In genomic region chr17:8138366-8138671, GRCh38 we compare ENCODE assay signal across 10 cellular contexts. TPM values are rescaled to one million over a fixed set of nuclear protein-coding genes. Genes with fewer than 3 reads are reported as not detected.
DNase-seq lines count a peak whose midpoint lies in the region; ATAC-seq, FAIRE-seq and TF ChIP-seq lines count a peak whose summit lies in the region.
"Had no signal": no experiment of that assay in that cellular context is flagged by ENCODE, and none has a peak within 500 bp of the region (broad histone marks: within the 10 kb centered on the region; RNA-seq: fewer than 3 reads in every experiment).

No MANE protein-coding gene starts in this region.

- H2AFZ ChIP-seq in endothelial cell of umbilical vein (ENCODE audit: low read depth, low read length): peak overlapping the region; percentile 83

- H3K27me3 Mint-ChIP-seq in CD8-positive, alpha-beta T cell (ENCODE audit: low read depth): no peaks in the 10 kb centered on the region

- intact Hi-C loops in CD8-positive, alpha-beta T cell (cut with DNase I, micrococcal nuclease): loop anchor here (1.0 to 5.0 kb wide), 9 partner anchors 13 to 162 kb away; partner anchors contain the start of genes CTC1 (in 1 of the 2) and PFAS (in 1 of the 2)
- intact Hi-C loops in endothelial cell of umbilical vein (cut with micrococcal nuclease): loop anchor here (1.0 kb wide), 5 partner anchors 12 to 162 kb away; no protein-coding TSS in a partner anchor
- intact Hi-C loops in ovary (cut with DNase I): loop anchor here in 2 of 4 donors (2.0 to 5.0 kb wide), 3 partner anchors 22 to 154 kb away; no protein-coding TSS in a partner anchor
- intact Hi-C loops in head of caudate nucleus (cut with DNase I): no loop called here

- peaks cover 29% of the 10 kb centered on the region for H3K36me3 Mint-ChIP-seq in CD8-positive, alpha-beta T cell
- H3K36me3 Mint-ChIP-seq: activated naive CD8-positive, alpha-beta T cell treated with anti-CD3 and anti-CD28 coated beads for 36 hours had no signal

- no peak overlapping the region for H3K27ac Mint-ChIP-seq in CD8-positive, alpha-beta T cell
- H3K27ac Mint-ChIP-seq: activated naive CD8-positive, alpha-beta T cell treated with anti-CD3 and anti-CD28 coated beads for 36 hours; progenitor cell of endocrine pancreas had no signal

- no peaks in the 10 kb centered on the region for H3K9me3 ChIP-seq in CD8-positive, alpha-beta T cell (ENCODE audit: low read length)
- H3K9me3 ChIP-seq in endothelial cell of umbilical vein (replicated peaks; ENCODE audit: control insufficient read depth, insufficient read depth, low read length): no peaks in the 10 kb centered on the region
- no peaks in the 10 kb centered on the region for H3K9me3 ChIP-seq in ovary

- CTCF ChIA-PET in CD8-positive, alpha-beta T cell (lab: Charles Lee): interaction anchor here (0.8 to 10.0 kb wide), 24 partner anchors 9 to 166 kb away, joined by 3 to 98 read pairs (median 6); partner anchors contain the start of genes ALOXE3, BORCS6, CTC1 and HES7
- CTCF ChIA-PET in endothelial cell of umbilical vein (lab: Charles Lee): interaction anchor here (0.7 to 5.6 kb wide), 12 partner anchors 15 to 163 kb away, joined by 3 to 72 read pairs (median 4); partner anchors contain the start of gene HES7

- DNase-seq in CD8-positive, alpha-beta T cell: no peak
- DNase-seq in Jurkat, Clone E6-1 (ENCODE audit: low read depth, low spot score): no peak
- no peak for DNase-seq in endothelial cell of umbilical vein (ENCODE audit: low read depth, low spot score)
- DNase-seq in ovary: no peak
- no peak for DNase-seq in activated naive CD4-positive, alpha-beta T cell (lab: John Stamatoyannopoulos, UW)
- no peak for DNase-seq in RCC 7860 (ENCODE audit: low spot score)
- no peak for DNase-seq in NCI-H69 (lab: John Stamatoyannopoulos, UW)
- no peak for DNase-seq in head of caudate nucleus

- BruUV-seq in endothelial cell of umbilical vein (replicated peaks; lab: Mats Ljungman, UMichigan): no TSS peak

- no peaks in the 10 kb centered on the region for H3K9me1 ChIP-seq in endothelial cell of umbilical vein (replicated peaks; ENCODE audit: control insufficient read depth, extremely low read depth, insufficient read depth, low read length)

- ATAC-seq in CD8-positive, alpha-beta T cell: peak; percentile 0

- no peaks in the 10 kb centered on the region for H4K20me1 ChIP-seq in endothelial cell of umbilical vein (replicated peaks; ENCODE audit: control insufficient read depth, extremely low read depth, insufficient read depth, low read length)

- dilution Hi-C loops in endothelial cell of umbilical vein (cut with MboI; ENCODE audit: extremely low pct_ligation_motif_present, low sequenced_read_pairs): no loop called here

- H3K4me2 ChIP-seq in endothelial cell of umbilical vein (ENCODE audit: insufficient read depth, low read length): peak overlapping the region; percentile 92

- H3K27ac ChIP-seq in CD8-positive, alpha-beta T cell (ENCODE audit: low read depth, low read length): peak overlapping the region; percentile 89
- H3K27ac ChIP-seq in endothelial cell of umbilical vein (ENCODE audit: insufficient read depth, low read depth, low read length) (no peak overlapping the region), ovary (peak overlapping the region; percentile 42 to 84)

- H3K4me3 ChIP-seq in CD8-positive, alpha-beta T cell (ENCODE audit: low read depth, low read length): peak overlapping the region; percentile 70
- H3K4me3 ChIP-seq in Jurkat, Clone E6-1 (ENCODE audit: low read length): peak overlapping the region; percentile 47
- H3K4me3 ChIP-seq in endothelial cell of umbilical vein (replicated peaks in 1 of 3; ENCODE audit: insufficient read depth in 1 of 3, low read depth in 1 of 3, low read length in 3 of 3) (peak overlapping the region in 2 of 3 experiments; percentile 17 to 42), ovary (peak overlapping the region; percentile 0)

- H3K9me3 Mint-ChIP-seq in CD8-positive, alpha-beta T cell: no peaks in the 10 kb centered on the region
- H3K9me3 Mint-ChIP-seq: activated naive CD8-positive, alpha-beta T cell treated with anti-CD3 and anti-CD28 coated beads for 36 hours had no signal

- no peak overlapping the region for H3K4me3 Mint-ChIP-seq in CD8-positive, alpha-beta T cell
- H3K4me3 Mint-ChIP-seq: activated naive CD8-positive, alpha-beta T cell treated with anti-CD3 and anti-CD28 coated beads for 36 hours had no signal

- no peak for TF ChIP-seq CTCF in CD8-positive, alpha-beta T cell (IDR thresholded peaks at IDR 0.05)
- TF ChIP-seq CTCF in endothelial cell of umbilical vein (IDR thresholded peaks at IDR 0.05; ENCODE audit: extremely low read depth in 1 of 2, insufficient read depth in 1 of 2, low read depth in 1 of 2, low read length in 2 of 2) (no peak), ovary (IDR thresholded peaks at IDR 0.05) (no peak)

- FAIRE-seq in endothelial cell of umbilical vein (lab: Jason Lieb, UNC) (no peak), RCC 7860 (lab: Jason Lieb, UNC) (no peak)

- 1 to 2% (median 1%) methylated on average over 7 of the region's 7 CpGs for WGBS in ovary, 3 donors

- no peak for TF ChIP-seq POLR2A in endothelial cell of umbilical vein (IDR thresholded peaks at IDR 0.05; ENCODE audit: low read depth, low read length)
- TF ChIP-seq POLR2A in ovary (IDR thresholded peaks at IDR 0.05): no peak

- H3K36me3 ChIP-seq in CD8-positive, alpha-beta T cell (ENCODE audit: insufficient read depth, low read length): peaks cover 26% of the 10 kb centered on the region
- H3K36me3 ChIP-seq in endothelial cell of umbilical vein (ENCODE audit: control insufficient read depth in 2 of 2, extremely low read depth in 1 of 2, insufficient read depth in 2 of 2, low read length in 2 of 2) (peaks cover 0 to 21% of the 10 kb centered on the region in 2 experiments), ovary (no peaks in the 10 kb centered on the region)

- H3K27me3 ChIP-seq in CD8-positive, alpha-beta T cell (ENCODE audit: insufficient read depth, low read length): no peaks in the 10 kb centered on the region
- H3K27me3 ChIP-seq in endothelial cell of umbilical vein (ENCODE audit: control insufficient read depth in 2 of 2, insufficient read depth in 2 of 2, low read length in 2 of 2) (no peaks in the 10 kb centered on the region), ovary (no peaks in the 10 kb centered on the region)

- POLR2A ChIA-PET in CD8-positive, alpha-beta T cell (lab: Charles Lee): interaction anchor here (0.6 to 5.7 kb wide), 19 partner anchors 10 to 238 kb away, joined by 3 to 34 read pairs (median 8); partner anchors contain the start of genes ALOXE3, KRABD2, PER1 and SLC25A35
- POLR2A ChIA-PET in endothelial cell of umbilical vein (lab: Charles Lee): interaction anchor here (1.0 to 1.3 kb wide), 2 partner anchors 14 to 35 kb away, joined by 4 to 5 read pairs; partner anchors contain the start of gene PER1

- no peaks in the 10 kb centered on the region for H3K79me2 ChIP-seq in endothelial cell of umbilical vein (ENCODE audit: control insufficient read depth, insufficient read depth, low read length)

- TF ChIP-seq EP300 in ovary (IDR thresholded peaks at IDR 0.05): no peak

- H3K9ac ChIP-seq in endothelial cell of umbilical vein (replicated peaks; ENCODE audit: extremely low read depth, insufficient read depth, low read length): peak overlapping the region; percentile 40

- peaks cover 18% of the 10 kb centered on the region for H3K4me1 ChIP-seq in CD8-positive, alpha-beta T cell (ENCODE audit: insufficient read depth, low read length)
- H3K4me1 ChIP-seq in endothelial cell of umbilical vein (ENCODE audit: control insufficient read depth, extremely low read depth, insufficient read depth, low read length) (peaks cover 14% of the 10 kb centered on the region), ovary (ENCODE audit: insufficient read depth) (no peaks in the 10 kb centered on the region)

- H3K4me1 Mint-ChIP-seq in CD8-positive, alpha-beta T cell (ENCODE audit: low read depth): no peaks in the 10 kb centered on the region

RNA-seq across cellular contexts. Expression of gene PER1, which starts 13.9 kb away (rescaled TPM):
- 1,000 to 10,000 TPM; 1,922 to 1,926 TPM for total RNA-seq in CD8-positive, alpha-beta T cell
- 27.8 TPM for polyA plus RNA-seq in Jurkat, Clone E6-1 (2012; ENCODE audit: insufficient read depth, insufficient read length)
- total RNA-seq in endothelial cell of umbilical vein (32.1 and 36.5 TPM in 2 replicates), ovary (100 to 1,000 TPM in 6 of 7 donors, 10 to 100 TPM in 1; 74.9 to 394 (median 165) TPM)
- polyA plus RNA-seq in endothelial cell of umbilical vein (12.1 and 13.6 TPM in 2 replicates), ovary (100 to 1,000 TPM in 1 of 2 donors, 10 to 100 TPM in 1; 12.8 to 164 TPM)
- 4.5 and 8.9 TPM in 2 replicates for polyA plus RNA-seq in endothelial cell of umbilical vein (2011; cell fraction: cytosol; rRNA removed)
- polyA plus RNA-seq in endothelial cell of umbilical vein (2011; cell fraction: nucleus; rRNA removed): 62.6 and 82.7 TPM in 2 replicates
- polyA plus RNA-seq in endothelial cell of umbilical vein (2012): 11.4 and 13.3 TPM in 2 replicates
- 22.8 and 40.7 TPM in 2 replicates for polyA minus RNA-seq in endothelial cell of umbilical vein
- 12.3 TPM for polyA minus RNA-seq in endothelial cell of umbilical vein (2011; cell fraction: cytosol; rRNA and poly(A)+ RNA removed)
- polyA minus RNA-seq in endothelial cell of umbilical vein (2011; cell fraction: nucleus; rRNA and poly(A)+ RNA removed): 49.0 and 77.9 TPM in 2 replicates

RNA-seq across cellular contexts. Expression of gene HES7, which starts 14.4 kb away (rescaled TPM):
- under 1 TPM; 0.30 to 0.92 TPM for total RNA-seq in CD8-positive, alpha-beta T cell
- 2.3 TPM for polyA plus RNA-seq in Jurkat, Clone E6-1 (2012; ENCODE audit: insufficient read depth, insufficient read length)
- total RNA-seq in endothelial cell of umbilical vein (0.51 TPM in 1 of 2 replicates, not detected in the other), ovary (under 1 TPM in 6 of 7 donors, not detected in 1; 0.11 to 0.97 (median 0.81) TPM)
- polyA plus RNA-seq in endothelial cell of umbilical vein (0.19 and 0.33 TPM in 2 replicates), ovary (under 1 TPM in 1 of 2 donors, not detected in 1; 0.25 TPM)
- not detected in 2 replicates for polyA plus RNA-seq in endothelial cell of umbilical vein (2011; cell fraction: cytosol; rRNA removed)
- polyA plus RNA-seq in endothelial cell of umbilical vein (2011; cell fraction: nucleus; rRNA removed): 0.35 and 0.45 TPM in 2 replicates
- polyA plus RNA-seq in endothelial cell of umbilical vein (2012): 0.50 and 0.56 TPM in 2 replicates
- polyA minus RNA-seq in endothelial cell of umbilical vein: not detected in 2 replicates
- polyA minus RNA-seq in endothelial cell of umbilical vein (2011; cell fraction: cytosol; rRNA and poly(A)+ RNA removed): 21.1 TPM
- polyA minus RNA-seq in endothelial cell of umbilical vein (2011; cell fraction: nucleus; rRNA and poly(A)+ RNA removed): not detected in 2 replicates
- total RNA-seq: progenitor cell of endocrine pancreas had no signal

RNA-seq across cellular contexts. Expression of gene ALOXE3, which starts 20.0 kb away (rescaled TPM):
- under 1 TPM; 0.11 to 0.33 TPM for total RNA-seq in CD8-positive, alpha-beta T cell
- polyA plus RNA-seq in Jurkat, Clone E6-1 (2012; ENCODE audit: insufficient read depth, insufficient read length): 0.38 TPM
- not detected in 2 replicates for total RNA-seq in endothelial cell of umbilical vein
- 0.01 TPM in 1 of 2 replicates, not detected in the other for polyA plus RNA-seq in endothelial cell of umbilical vein
- polyA plus RNA-seq in endothelial cell of umbilical vein (2011; cell fraction: cytosol; rRNA removed): 0.06 TPM in 1 of 2 replicates, not detected in the other
- polyA plus RNA-seq in endothelial cell of umbilical vein (2011; cell fraction: nucleus; rRNA removed): not detected in 2 replicates
- 0.07 and 0.11 TPM in 2 replicates for polyA plus RNA-seq in endothelial cell of umbilical vein (2012)
- not detected in 2 replicates for polyA minus RNA-seq in endothelial cell of umbilical vein
- 1.0 TPM for polyA minus RNA-seq in endothelial cell of umbilical vein (2011; cell fraction: cytosol; rRNA and poly(A)+ RNA removed)
- polyA minus RNA-seq in endothelial cell of umbilical vein (2011; cell fraction: nucleus; rRNA and poly(A)+ RNA removed): not detected in 2 replicates
- total RNA-seq in ovary: not detected
- polyA plus RNA-seq in ovary: under 1 TPM in 1 of 2 donors, not detected in 1; 0.07 TPM
- total RNA-seq: progenitor cell of endocrine pancreas had no signal

RNA-seq across cellular contexts. Expression of gene VAMP2, which starts 24.4 kb away (rescaled TPM):
- total RNA-seq in CD8-positive, alpha-beta T cell: 100 to 1,000 TPM; 302 to 303 TPM
- polyA plus RNA-seq in Jurkat, Clone E6-1 (2012; ENCODE audit: insufficient read depth, insufficient read length): 42.6 TPM
- 31.7 and 35.9 TPM in 2 replicates for total RNA-seq in endothelial cell of umbilical vein
- 28.7 and 38.0 TPM in 2 replicates for polyA plus RNA-seq in endothelial cell of umbilical vein
- polyA plus RNA-seq in endothelial cell of umbilical vein (2011; cell fraction: cytosol; rRNA removed): 28.5 and 29.9 TPM in 2 replicates
- 40.8 and 49.0 TPM in 2 replicates for polyA plus RNA-seq in endothelial cell of umbilical vein (2011; cell fraction: nucleus; rRNA removed)
- 26.6 and 29.8 TPM in 2 replicates for polyA plus RNA-seq in endothelial cell of umbilical vein (2012)
- polyA minus RNA-seq in endothelial cell of umbilical vein: 14.1 and 18.6 TPM in 2 replicates
- polyA minus RNA-seq in endothelial cell of umbilical vein (2011; cell fraction: cytosol; rRNA and poly(A)+ RNA removed): 4.8 TPM
- polyA minus RNA-seq in endothelial cell of umbilical vein (2011; cell fraction: nucleus; rRNA and poly(A)+ RNA removed): 12.2 and 14.6 TPM in 2 replicates
- 100 to 1,000 TPM in 4 of 7 donors, 10 to 100 TPM in 3; 35.5 to 147 (median 118) TPM for total RNA-seq in ovary
- polyA plus RNA-seq in ovary: 100 to 1,000 TPM in 1 of 2 donors, 10 to 100 TPM in 1; 99.2 to 233 TPM

RNA-seq across cellular contexts. Expression of gene TMEM107, which starts 37.9 kb away (rescaled TPM):
- 10 to 100 TPM; 19.1 to 22.7 TPM for total RNA-seq in CD8-positive, alpha-beta T cell
- 16.5 TPM for polyA plus RNA-seq in Jurkat, Clone E6-1 (2012; ENCODE audit: insufficient read depth, insufficient read length)
- 20.0 and 20.4 TPM in 2 replicates for total RNA-seq in endothelial cell of umbilical vein
- polyA plus RNA-seq in endothelial cell of umbilical vein: 31.6 and 36.9 TPM in 2 replicates
- 19.7 and 20.9 TPM in 2 replicates for polyA plus RNA-seq in endothelial cell of umbilical vein (2011; cell fraction: cytosol; rRNA removed)
- polyA plus RNA-seq in endothelial cell of umbilical vein (2011; cell fraction: nucleus; rRNA removed): 13.5 and 14.4 TPM in 2 replicates
- 15.9 and 18.3 TPM in 2 replicates for polyA plus RNA-seq in endothelial cell of umbilical vein (2012)
- 80.7 and 114 TPM in 2 replicates for polyA minus RNA-seq in endothelial cell of umbilical vein
- 29.3 TPM for polyA minus RNA-seq in endothelial cell of umbilical vein (2011; cell fraction: cytosol; rRNA and poly(A)+ RNA removed)
- polyA minus RNA-seq in endothelial cell of umbilical vein (2011; cell fraction: nucleus; rRNA and poly(A)+ RNA removed): 65.0 and 76.3 TPM in 2 replicates
- 10 to 100 TPM in 5 of 7 donors, 1 to 10 TPM in 2; 7.5 to 57.6 (median 16.1) TPM for total RNA-seq in ovary
- 10 to 100 TPM in 1 of 2 donors, 1 to 10 TPM in 1; 8.2 to 10.3 TPM for polyA plus RNA-seq in ovary

Comparison
In these comparisons a context has a peak if more than half of its experiments do, and no peak if none do; other contexts are left out.
1. H3K4me3 ChIP-seq: peak in every context shown above with its lines; median percentile 70 in CD8-positive, alpha-beta T cell; 47 in Jurkat, Clone E6-1; 30 in endothelial cell of umbilical vein; 0 in ovary.
2. RNA of gene PER1, which starts 13.9 kb away (total RNA-seq): 1,922 to 1,926 TPM in CD8-positive, alpha-beta T cell; 74.9 to 394 TPM in ovary and 32.1 to 36.5 TPM in endothelial cell of umbilical vein; every median in the first group is over 4 times any median in the second.